In the genomic region with DNA sequence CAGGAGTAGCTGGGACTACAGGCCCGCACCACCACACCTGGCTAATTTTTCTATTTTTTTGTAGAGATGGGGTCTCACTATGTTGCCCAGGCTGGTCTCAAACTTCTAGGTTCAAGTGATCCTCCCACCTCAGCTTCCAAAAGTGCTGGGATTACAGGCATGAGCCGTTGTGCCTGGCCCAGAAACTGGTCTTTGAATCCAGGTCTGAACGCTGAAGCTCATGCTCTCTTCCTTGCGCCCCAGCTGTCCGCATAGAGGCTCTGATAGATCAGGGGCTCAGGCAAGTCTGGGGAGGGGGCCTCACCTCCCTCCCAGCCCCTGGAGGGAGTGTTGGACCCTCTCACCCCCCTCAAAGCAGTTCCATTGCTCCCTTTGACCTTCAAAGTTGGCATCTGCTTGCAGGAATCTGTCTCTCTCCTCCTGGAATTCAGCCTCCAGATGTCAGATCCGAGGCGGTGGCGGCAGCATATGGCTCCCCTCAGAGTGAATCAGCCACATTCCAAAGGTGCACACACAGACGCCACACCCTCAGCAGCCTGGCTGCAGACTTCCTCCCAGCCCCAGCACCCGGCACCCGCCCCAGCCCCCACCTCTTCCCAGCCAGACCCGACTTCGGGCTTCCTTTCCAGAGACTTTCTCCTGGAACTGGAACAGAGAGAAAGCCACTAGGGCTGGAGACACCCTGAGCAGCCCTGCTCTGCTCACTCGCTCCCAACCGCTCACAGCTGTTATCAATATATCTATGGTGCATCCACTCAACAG, we compare ENCODE assay signal across 8 cellular contexts. TPM values are rescaled to one million over a fixed set of nuclear protein-coding genes. Genes with fewer than 3 reads are reported as not detected.
A peak's percentile ranks its signal among the peaks of the same experiment; 100 is the strongest.
DNase-seq lines count a peak whose midpoint lies in the region; ATAC-seq, FAIRE-seq and TF ChIP-seq lines count a peak whose summit lies in the region.

No MANE protein-coding gene starts in this region.

- no peaks in the 10 kb centered on the region for H3K36me3 Mint-ChIP-seq in brain

- H4K20me1 ChIP-seq in keratinocyte (ENCODE audit: control insufficient read depth, extremely low read depth, insufficient read depth, low read length): no peaks in the 10 kb centered on the region

- TF ChIP-seq CTCF in brain (conservative IDR thresholded peaks at IDR 0.05): no peak
- no peak for TF ChIP-seq CTCF in keratinocyte (optimal IDR thresholded peaks at IDR 0.05 in 1 of 3, IDR thresholded peaks at IDR 0.05 in 1 of 3, conservative IDR thresholded peaks at IDR 0.05 in 1 of 3; ENCODE audit: extremely low read depth in 1 of 3, insufficient read depth in 2 of 3, low read length in 3 of 3)
- TF ChIP-seq CTCF in thyroid gland (IDR thresholded peaks at IDR 0.05): no peak

- H3K36me3 ChIP-seq in keratinocyte (ENCODE audit: control insufficient read depth in 2 of 2, extremely low read depth in 1 of 2, insufficient read depth in 2 of 2, low read length in 2 of 2): no peaks in the 10 kb centered on the region
- H3K36me3 ChIP-seq in thyroid gland: no peaks in the 10 kb centered on the region

- H3K27me3 Mint-ChIP-seq in brain: peaks cover 4% of the 10 kb centered on the region

- H3K9ac ChIP-seq in keratinocyte (ENCODE audit: control insufficient read depth, extremely low read depth, insufficient read depth, low read length): peak overlapping the region; percentile 57

- intact Hi-C loops in thyroid gland (cut with DNase I): no loop called here

- FAIRE-seq in keratinocyte (lab: Jason Lieb, UNC): peak; percentile 90

- peak overlapping the region; percentile 27 for H2AFZ ChIP-seq in keratinocyte (ENCODE audit: control insufficient read depth, low read length)

- TF ChIP-seq POLR2A in thyroid gland (IDR thresholded peaks at IDR 0.05): peak in 1 of 2 donors; percentile 14

- peak overlapping the region; percentile 76 for H3K27ac ChIP-seq in keratinocyte (ENCODE audit: control insufficient read depth, insufficient read depth, low read length)
- peak overlapping the region; percentile 67 to 88 (median 70) for H3K27ac ChIP-seq in thyroid gland

- H3K9me1 ChIP-seq in keratinocyte (ENCODE audit: control insufficient read depth, extremely low read depth, insufficient read depth, low read length): no peaks in the 10 kb centered on the region

- H3K4me3 ChIP-seq in keratinocyte (ENCODE audit: control insufficient read depth in 2 of 3, extremely low read depth in 1 of 3, insufficient read depth in 2 of 3, low read depth in 1 of 3, low read length in 3 of 3) (peak overlapping the region in 1 of 3 experiments; percentile 16), thyroid gland (replicated peaks in 1 of 3) (no peak overlapping the region)

- no peak for ATAC-seq in HG03432 (IDR thresholded peaks at IDR 0.05; ENCODE audit: unreplicated experiment)

- H3K27ac Mint-ChIP-seq in brain: peak overlapping the region in 4 of 5 experiments; percentile 30 to 84 (median 62)

- H3K79me2 ChIP-seq in keratinocyte (ENCODE audit: control insufficient read depth, insufficient read depth, low read length): no peaks in the 10 kb centered on the region

- 35 to 44% methylated on average over 15 of the region's 15 CpGs for WGBS in thyroid gland, 2 donors

- peak overlapping the region; percentile 48 for H3K4me2 ChIP-seq in keratinocyte (ENCODE audit: control insufficient read depth, extremely low read depth, insufficient read depth, low read depth, low read length)

- DNase-seq in HT-29 (ENCODE audit: low spot score) (peak; percentile 88), keratinocyte (ENCODE audit: low read depth, low spot score) (no peak), thyroid gland (peak; percentile 78 to 85), KG1 (lab: John Stamatoyannopoulos, UW) (no peak), NCI-H128 (lab: John Stamatoyannopoulos, UW; ENCODE audit: unreplicated experiment) (no peak)
- DNase-seq in stimulated activated CD4-positive, alpha-beta T cell treated with anti-CD3 and anti-CD28 coated beads, Interleukin-2, amount 100 ng/mL, for 24 hours: no peak

- peaks cover 37% of the 10 kb centered on the region for H3K4me1 Mint-ChIP-seq in brain

- no peaks in the 10 kb centered on the region for H3K27me3 ChIP-seq in keratinocyte (ENCODE audit: control insufficient read depth, extremely low read depth, insufficient read depth, low read length)
- no peaks in the 10 kb centered on the region for H3K27me3 ChIP-seq in thyroid gland

- H3K9me3 Mint-ChIP-seq in brain: no peaks in the 10 kb centered on the region

- dilution Hi-C loops in keratinocyte (cut with MboI; ENCODE audit: extremely low pct_ligation_motif_present, low sequenced_read_pairs): no loop called here

- peak overlapping the region in 1 of 5 experiments; percentile 52 for H3K4me3 Mint-ChIP-seq in brain

- H3K9me3 ChIP-seq in keratinocyte (ENCODE audit: control insufficient read depth, low read depth, low read length): no peaks in the 10 kb centered on the region
- H3K9me3 ChIP-seq in thyroid gland: no peaks in the 10 kb centered on the region

- H3K4me1 ChIP-seq in keratinocyte (ENCODE audit: control insufficient read depth, extremely low read depth, insufficient read depth, low read length) (peaks cover 29% of the 10 kb centered on the region), thyroid gland (peaks cover 15 to 22% of the 10 kb centered on the region in 2 donors)

RNA-seq across cellular contexts. Expression of a gene that starts 16.9 kb away (rescaled TPM):
- 6.7 and 7.4 TPM in 2 replicates for total RNA-seq in HT-29 (2014; rRNA removed; shearing (Covaris generic))
- polyA plus RNA-seq in brain (ENCODE audit: insufficient read depth, low read depth, low replicate concordance) (17.2 TPM), keratinocyte (0.63 to 2.3 TPM (median 1.0 TPM) in 3 replicates)
- 1.1 TPM for polyA plus RNA-seq in keratinocyte (2011; ENCODE audit: low read depth)
- 1.6 and 3.7 TPM in 2 replicates for polyA plus RNA-seq in keratinocyte (2011; cell fraction: cytosol; rRNA removed)
- 4.6 and 5.9 TPM in 2 replicates for polyA plus RNA-seq in keratinocyte (2011; cell fraction: nucleus; rRNA removed)
- 2.9 and 5.1 TPM in 2 replicates for polyA plus RNA-seq in keratinocyte (2012; ENCODE audit: low replicate concordance)
- polyA minus RNA-seq in keratinocyte: 1.7 to 9.7 TPM (median 1.9 TPM) in 3 replicates
- polyA minus RNA-seq in keratinocyte (2011; cell fraction: cytosol; rRNA and poly(A)+ RNA removed): 6.5 TPM
- 2.2 TPM in 2 replicates for polyA minus RNA-seq in keratinocyte (2011; cell fraction: nucleus; rRNA and poly(A)+ RNA removed)
- total RNA-seq in thyroid gland: 1 to 10 TPM; 5.5 to 7.6 (median 6.7) TPM

RNA-seq across cellular contexts. Expression of a gene that starts 26.1 kb away (rescaled TPM):
- 40.7 and 51.7 TPM in 2 replicates for total RNA-seq in HT-29 (2014; rRNA removed; shearing (Covaris generic))
- polyA plus RNA-seq in brain (ENCODE audit: insufficient read depth, low read depth, low replicate concordance): 12.2 TPM
- 4.9 to 9.2 TPM (median 6.7 TPM) in 3 replicates for polyA plus RNA-seq in keratinocyte
- polyA plus RNA-seq in keratinocyte (2011; ENCODE audit: low read depth): 6.1 TPM
- 2.0 and 3.6 TPM in 2 replicates for polyA plus RNA-seq in keratinocyte (2011; cell fraction: cytosol; rRNA removed)
- 3.5 and 4.4 TPM in 2 replicates for polyA plus RNA-seq in keratinocyte (2011; cell fraction: nucleus; rRNA removed)
- polyA plus RNA-seq in keratinocyte (2012; ENCODE audit: low replicate concordance): 5.0 and 10.4 TPM in 2 replicates
- 7.8 to 17.9 TPM (median 17.2 TPM) in 3 replicates for polyA minus RNA-seq in keratinocyte
- polyA minus RNA-seq in keratinocyte (2011; cell fraction: cytosol; rRNA and poly(A)+ RNA removed): 14.8 TPM
- polyA minus RNA-seq in keratinocyte (2011; cell fraction: nucleus; rRNA and poly(A)+ RNA removed): 2.0 and 2.8 TPM in 2 replicates
- 1 to 10 TPM; 3.8 to 6.3 (median 5.4) TPM for total RNA-seq in thyroid gland

RNA-seq across cellular contexts. Expression of a gene that starts 52.2 kb away (rescaled TPM):
- total RNA-seq in HT-29 (2014; rRNA removed; shearing (Covaris generic)): 159 and 165 TPM in 2 replicates
- polyA plus RNA-seq in brain (ENCODE audit: insufficient read depth, low read depth, low replicate concordance) (64.4 TPM), keratinocyte (25.0 to 41.2 TPM (median 32.7 TPM) in 3 replicates)
- polyA plus RNA-seq in keratinocyte (2011; ENCODE audit: low read depth): 22.4 TPM
- 15.6 and 27.6 TPM in 2 replicates for polyA plus RNA-seq in keratinocyte (2011; cell fraction: cytosol; rRNA removed)
- 29.2 and 38.2 TPM in 2 replicates for polyA plus RNA-seq in keratinocyte (2011; cell fraction: nucleus; rRNA removed)
- polyA plus RNA-seq in keratinocyte (2012; ENCODE audit: low replicate concordance): 33.9 and 36.4 TPM in 2 replicates
- 7.3 to 8.6 TPM (median 8.0 TPM) in 3 replicates for polyA minus RNA-seq in keratinocyte
- polyA minus RNA-seq in keratinocyte (2011; cell fraction: cytosol; rRNA and poly(A)+ RNA removed): 15.9 TPM
- 9.5 and 11.3 TPM in 2 replicates for polyA minus RNA-seq in keratinocyte (2011; cell fraction: nucleus; rRNA and poly(A)+ RNA removed)
- total RNA-seq in thyroid gland: 10 to 100 TPM in 3 of 4 donors, 1 to 10 TPM in 1; 5.6 to 60.2 (median 27.3) TPM

RNA-seq across cellular contexts. Expression of a gene that starts 57.1 kb away (rescaled TPM):
- total RNA-seq in HT-29 (2014; rRNA removed; shearing (Covaris generic)): 0.03 TPM in 1 of 2 replicates, not detected in the other
- polyA plus RNA-seq in brain (ENCODE audit: insufficient read depth, low read depth, low replicate concordance): 3.7 TPM
- polyA plus RNA-seq in keratinocyte: not detected in 3 replicates
- not detected for polyA plus RNA-seq in keratinocyte (2011; ENCODE audit: low read depth)
- 0.02 TPM in 1 of 2 replicates, not detected in the other for polyA plus RNA-seq in keratinocyte (2011; cell fraction: cytosol; rRNA removed)
- not detected in 2 replicates for polyA plus RNA-seq in keratinocyte (2011; cell fraction: nucleus; rRNA removed)
- 0.03 TPM in 1 of 2 replicates, not detected in the other for polyA plus RNA-seq in keratinocyte (2012; ENCODE audit: low replicate concordance)
- not detected in 3 replicates for polyA minus RNA-seq in keratinocyte
- not detected for polyA minus RNA-seq in keratinocyte (2011; cell fraction: cytosol; rRNA and poly(A)+ RNA removed)
- polyA minus RNA-seq in keratinocyte (2011; cell fraction: nucleus; rRNA and poly(A)+ RNA removed): not detected in 2 replicates
- total RNA-seq in thyroid gland: 1 to 10 TPM in 1 of 4 donors, under 1 TPM in 3; 0.67 to 1.1 (median 0.84) TPM

Comparison
In these comparisons a context has a peak if more than half of its experiments do, and no peak if none do; other contexts are left out.
1. DNase-seq: peak in HT-29 (single experiment) and thyroid gland (2 of 2); none in keratinocyte (single experiment), KG1 (single experiment), stimulated activated CD4-positive, alpha-beta T cell treated with anti-CD3 and anti-CD28 coated beads, Interleukin-2, amount 100 ng/mL, for 24 hours (0 of 2) and NCI-H128 (single experiment).